In genomic region chr12:19893514-19893913, GRCh38 we compare ENCODE assay signal across 9 cellular contexts.
DNase-seq lines count a peak whose midpoint lies in the region; ATAC-seq and TF ChIP-seq lines count a peak whose summit lies in the region.
"Had no signal": no experiment of that assay in that cellular context is flagged by ENCODE, and none has a peak within 500 bp of the region (broad histone marks: within the 10 kb centered on the region; RNA-seq: fewer than 3 reads in every experiment).

No MANE protein-coding gene starts in this region.

- H3K4me3 ChIP-seq in LNCaP clone FGC (ENCODE audit: low read depth, low read length) (no peak overlapping the region), cardiac fibroblast (replicated peaks in 1 of 2; ENCODE audit: low read depth in 2 of 2, low read length in 2 of 2) (no peak overlapping the region), mucosa of descending colon (no peak overlapping the region)
- H3K4me3 ChIP-seq: esophagus muscularis mucosa had no signal

- intact Hi-C loops in mucosa of descending colon (cut with DNase I, micrococcal nuclease): no loop called here

- DNase-seq in EL (peak; percentile 34), LNCaP clone FGC (ENCODE audit: low read depth) (no peak), cardiac fibroblast (ENCODE audit: low read depth in 2 of 2) (peak; percentile 70 to 78), mucosa of descending colon (no peak), SHP77 (lab: John Stamatoyannopoulos, UW) (no peak), D341Med (ENCODE audit: low spot score) (no peak), NCI-H2171 (lab: John Stamatoyannopoulos, UW) (no peak)
- DNase-seq in activated CD4-positive, CD25-positive, alpha-beta regulatory T cell treated with anti-CD3 and anti-CD28 coated beads, Interleukin-2, amount 50 U/mL, for 72 hours: no peak

- H3K9me3 ChIP-seq in mucosa of descending colon: no peaks in the 10 kb centered on the region
- H3K9me3 ChIP-seq: esophagus muscularis mucosa had no signal

- no peaks in the 10 kb centered on the region for H3K36me3 ChIP-seq in mucosa of descending colon (ENCODE audit: low read depth)
- H3K36me3 ChIP-seq: esophagus muscularis mucosa had no signal

- TF ChIP-seq CTCF in LNCaP clone FGC (IDR thresholded peaks at IDR 0.05; ENCODE audit: control insufficient read depth, extremely low read depth, insufficient read depth) (peak; percentile 52), cardiac fibroblast (IDR thresholded peaks at IDR 0.05; ENCODE audit: low read depth, low read length) (peak; percentile 28), mucosa of descending colon (IDR thresholded peaks at IDR 0.05) (no peak)

- no peaks in the 10 kb centered on the region for H3K4me1 ChIP-seq in mucosa of descending colon (ENCODE audit: low read depth)

- ATAC-seq in mucosa of descending colon: peak; percentile 52

Comparison
In these comparisons a context has a peak if more than half of its experiments do, and no peak if none do; other contexts are left out.
1. DNase-seq: peak in EL (single experiment) and cardiac fibroblast (2 of 2); none in LNCaP clone FGC (single experiment), mucosa of descending colon (0 of 3), activated CD4-positive, CD25-positive, alpha-beta regulatory T cell treated with anti-CD3 and anti-CD28 coated beads, Interleukin-2, amount 50 U/mL, for 72 hours (single experiment), SHP77 (0 of 2), D341Med (single experiment) and NCI-H2171 (single experiment).